ENCODE assay signal across 14 cellular contexts in genomic region chr6:32369678-32370077, GRCh38. TPM values are rescaled to one million over a fixed set of nuclear protein-coding genes. Genes with fewer than 3 reads are reported as not detected.
A peak's percentile ranks its signal among the peaks of the same experiment; 100 is the strongest.
DNase-seq lines count a peak whose midpoint lies in the region; ATAC-seq and TF ChIP-seq lines count a peak whose summit lies in the region.
"Had no signal": no experiment of that assay in that cellular context is flagged by ENCODE, and none has a peak within 500 bp of the region (broad histone marks: within the 10 kb centered on the region; RNA-seq: fewer than 3 reads in every experiment).

No MANE protein-coding gene starts in this region.

- peaks cover 74% of the 10 kb centered on the region for H3K27me3 Mint-ChIP-seq in T-helper 17 cell

- H3K4me3 ChIP-seq in fibroblast of the aortic adventitia (ENCODE audit: low read depth, low read length): no peak overlapping the region
- H3K4me3 ChIP-seq: spleen had no signal

- H3K36me3 Mint-ChIP-seq in T-helper 17 cell (ENCODE audit: low read depth): peaks cover 5% of the 10 kb centered on the region
- H3K36me3 Mint-ChIP-seq: natural killer cell had no signal

- no peaks in the 10 kb centered on the region for H3K9me3 ChIP-seq in T-helper 17 cell (ENCODE audit: control insufficient read depth, low read length, poor library complexity, severe bottlenecking)
- H3K9me3 ChIP-seq: spleen had no signal

- no peak for TF ChIP-seq CTCF in fibroblast of the aortic adventitia (IDR thresholded peaks at IDR 0.05; ENCODE audit: insufficient read depth, low read length)
- TF ChIP-seq CTCF in omental fat pad (IDR thresholded peaks at IDR 0.05): no peak

- DNase-seq in 8988T: peak; percentile 24
- DNase-seq in Daoy (ENCODE audit: low read depth): peak; percentile 93
- DNase-seq in RKO (ENCODE audit: low spot score): peak; percentile 87
- peak; percentile 75 for DNase-seq in fibroblast of the aortic adventitia (ENCODE audit: low read depth)
- DNase-seq in omental fat pad (ENCODE audit: low spot score): no peak
- no peak for DNase-seq in NCI-H2029 treated with DMSO at 0.1 percent for 48 hours (lab: John Stamatoyannopoulos, UW)
- no peak for DNase-seq in T-helper 17 cell
- DNase-seq: natural killer cell, NCI-H1930, spleen had no signal

- H3K4me3 Mint-ChIP-seq in T-helper 17 cell: no peak overlapping the region
- H3K4me3 Mint-ChIP-seq: activated T-helper 1 cell treated with anti-CD3 and anti-CD28 coated beads, Interleukin-12 subunit alpha, Interleukin-12 subunit beta, Interleukin-2, Interleukin-4 antibody, amounts not matched to agents 30 ng/mL and 10 ng/mL and 1 ng/mL, durations not matched to agents 14 hours and 24 hours and 36 hours; natural killer cell had no signal

- ATAC-seq in omental fat pad (ENCODE audit: low FRiP score) (no peak), GM21619 (IDR thresholded peaks at IDR 0.05; ENCODE audit: unreplicated experiment) (no peak), T-helper 17 cell (no peak)
- ATAC-seq: natural killer cell had no signal

- H3K4me1 Mint-ChIP-seq in T-helper 17 cell: peaks cover 3% of the 10 kb centered on the region
- H3K4me1 Mint-ChIP-seq: natural killer cell had no signal

- H3K27ac Mint-ChIP-seq in T-helper 17 cell: no peak overlapping the region
- H3K27ac Mint-ChIP-seq: activated T-helper 1 cell treated with anti-CD3 and anti-CD28 coated beads, Interleukin-12 subunit alpha, Interleukin-12 subunit beta, Interleukin-2, Interleukin-4 antibody, amounts not matched to agents 30 ng/mL and 10 ng/mL and 1 ng/mL, durations not matched to agents 14 hours and 24 hours and 36 hours; natural killer cell had no signal

RNA-seq across cellular contexts. Expression of gene TSBP1, which starts 2.0 kb away (rescaled TPM):
- not detected in 2 replicates for total RNA-seq in Daoy (2014; rRNA removed; shearing (Covaris generic))
- total RNA-seq in fibroblast of the aortic adventitia (ENCODE audit: low replicate concordance) (not detected in 2 replicates), omental fat pad (not detected), T-helper 17 cell (not detected)
- total RNA-seq: activated T-helper 1 cell treated with anti-CD3 and anti-CD28 coated beads, Interleukin-12 subunit alpha, Interleukin-12 subunit beta, Interleukin-2, Interleukin-4 antibody, amounts not matched to agents 30 ng/mL and 10 ng/mL and 1 ng/mL, durations not matched to agents 14 hours and 24 hours and 36 hours; dermis microvascular lymphatic vessel endothelial cell; HT-29; natural killer cell; spleen had no signal

RNA-seq across cellular contexts. Expression of gene BTNL2, which starts 37.3 kb away (rescaled TPM):
- total RNA-seq in Daoy (2014; rRNA removed; shearing (Covaris generic)): not detected in 2 replicates
- total RNA-seq in fibroblast of the aortic adventitia (ENCODE audit: low replicate concordance): not detected in 2 replicates
- not detected for total RNA-seq in omental fat pad
- not detected for total RNA-seq in T-helper 17 cell
- total RNA-seq: activated T-helper 1 cell treated with anti-CD3 and anti-CD28 coated beads, Interleukin-12 subunit alpha, Interleukin-12 subunit beta, Interleukin-2, Interleukin-4 antibody, amounts not matched to agents 30 ng/mL and 10 ng/mL and 1 ng/mL, durations not matched to agents 14 hours and 24 hours and 36 hours; dermis microvascular lymphatic vessel endothelial cell; HT-29; natural killer cell; spleen had no signal

Comparison
In these comparisons a context has a peak if more than half of its experiments do, and no peak if none do; other contexts are left out.
1. DNase-seq: peak in 8988T (single experiment), Daoy (single experiment), RKO (single experiment) and fibroblast of the aortic adventitia (single experiment); none in omental fat pad (single experiment), NCI-H2029 treated with DMSO at 0.1 percent for 48 hours (single experiment) and T-helper 17 cell (0 of 3).